Comparison of ENCODE assay signal across 9 cellular contexts in genomic region chr6:149335924-149336323, GRCh38. TPM values are rescaled to one million over a fixed set of nuclear protein-coding genes. Genes with fewer than 3 reads are reported as not detected.
DNase-seq lines count a peak whose midpoint lies in the region; ATAC-seq and TF ChIP-seq lines count a peak whose summit lies in the region.
"Had no signal": no experiment of that assay in that cellular context is flagged by ENCODE, and none has a peak within 500 bp of the region (broad histone marks: within the 10 kb centered on the region; RNA-seq: fewer than 3 reads in every experiment).

No MANE protein-coding gene starts in this region.

- H3K9me3 Mint-ChIP-seq in HFFc6, result no peaks in the 10 kb centered on the region

- H3K4me1 ChIP-seq in gastroesophageal sphincter, result peaks cover 33 to 86% (median 37%) of the 10 kb centered on the region in 3 donors

- H3K36me3 ChIP-seq in gastroesophageal sphincter, result no peaks in the 10 kb centered on the region

- ATAC-seq in gastroesophageal sphincter, result peak; percentile 50

- DNase-seq in HFFc6 (peak; percentile 79), NCI-H2029 (lab: John Stamatoyannopoulos, UW) (no peak), NCI-H82 (lab: John Stamatoyannopoulos, UW) (no peak), DMS153 treated with DMSO at 0.1 percent for 48 hours (lab: John Stamatoyannopoulos, UW; ENCODE audit: unreplicated experiment) (no peak), G401 (ENCODE audit: low spot score) (no peak)
- DNase-seq in activated CD4-positive, alpha-beta T cell treated with anti-CD3 and anti-CD28 coated beads for 48 hours, result peak; percentile 77
- DNase-seq in stimulated activated CD8-positive, alpha-beta memory T cell treated with anti-CD3 and anti-CD28 coated beads, Interleukin-7, amount 100 ng/mL, for 48 hours (ENCODE audit: extremely low read depth in 1 of 2, low read depth in 1 of 2), result peak; percentile 18 to 65

- no peak for TF ChIP-seq POLR2A in gastroesophageal sphincter (IDR thresholded peaks at IDR 0.05)

- no peaks in the 10 kb centered on the region for H3K9me3 ChIP-seq in gastroesophageal sphincter

- peaks cover 84% of the 10 kb centered on the region for H3K4me1 Mint-ChIP-seq in HFFc6 (ENCODE audit: low read depth)

- no peak overlapping the region for H3K4me3 ChIP-seq in gastroesophageal sphincter

- H3K27ac Mint-ChIP-seq in HFFc6, result peak overlapping the region; percentile 72

- peak overlapping the region; percentile 46 for H3K4me3 Mint-ChIP-seq in HFFc6

- TF ChIP-seq CTCF in HFFc6 (IDR thresholded peaks at IDR 0.05), result no peak
- TF ChIP-seq CTCF in gastroesophageal sphincter (IDR thresholded peaks at IDR 0.05), result no peak

- peaks cover 14% of the 10 kb centered on the region for H3K36me3 Mint-ChIP-seq in HFFc6 (ENCODE audit: low read depth)

- H3K27me3 ChIP-seq in gastroesophageal sphincter, result no peaks in the 10 kb centered on the region

- 7 to 50% methylated on average over 2 of the region's 2 CpGs for WGBS in gastroesophageal sphincter (ENCODE audit: low coverage in 1 of 2), 2 donors

- in situ Hi-C loops in G401 (cut with HindIII; ENCODE audit: low sequenced_read_pairs), result no loop called here

- no peaks in the 10 kb centered on the region for H3K27me3 Mint-ChIP-seq in HFFc6 (ENCODE audit: insufficient read depth)

- H3K27ac ChIP-seq in gastroesophageal sphincter, result peak overlapping the region in 1 of 4 donors; percentile 37
- H3K27ac ChIP-seq: SK-N-MC had no signal

- no peak for TF ChIP-seq EP300 in gastroesophageal sphincter (IDR thresholded peaks at IDR 0.05)

RNA-seq across cellular contexts. Expression of gene TAB2, which starts 18.4 kb away (rescaled TPM):
- 10 to 100 TPM; 37.8 to 50.6 (median 44.5) TPM for total RNA-seq in HFFc6 (2021; fragmentation: NEBNext Ultra II Directional; extraction: Animal tissue kit (Norgen Biotek cat#: 25700))
- total RNA-seq in gastroesophageal sphincter, result 100 to 1,000 TPM in 2 of 4 donors, 10 to 100 TPM in 2; 69.5 to 111 (median 97.0) TPM
- 38.0 and 52.0 TPM in 2 replicates for total RNA-seq in G401 (2014; rRNA removed; shearing (Covaris generic))

Comparison
In these comparisons a context has a peak if more than half of its experiments do, and no peak if none do; other contexts are left out.
1. DNase-seq: peak in HFFc6 (single experiment), activated CD4-positive, alpha-beta T cell treated with anti-CD3 and anti-CD28 coated beads for 48 hours (single experiment) and stimulated activated CD8-positive, alpha-beta memory T cell treated with anti-CD3 and anti-CD28 coated beads, Interleukin-7, amount 100 ng/mL, for 48 hours (2 of 2); none in NCI-H2029 (single experiment), NCI-H82 (single experiment), DMS153 treated with DMSO at 0.1 percent for 48 hours (single experiment) and G401 (single experiment).